In genomic region chr3:89025185-89025584, GRCh38 we compare ENCODE assay signal across 17 cellular contexts.
A peak's percentile ranks its signal among the peaks of the same experiment; 100 is the strongest.
DNase-seq lines count a peak whose midpoint lies in the region; ATAC-seq, FAIRE-seq and TF ChIP-seq lines count a peak whose summit lies in the region.
"Had no signal": no experiment of that assay in that cellular context is flagged by ENCODE, and none has a peak within 500 bp of the region (broad histone marks: within the 10 kb centered on the region; RNA-seq: fewer than 3 reads in every experiment).

No MANE protein-coding gene starts in this region.

- H3K27me3 Mint-ChIP-seq in neural crest cell (ENCODE audit: low read depth), result no peaks in the 10 kb centered on the region
- H3K27me3 Mint-ChIP-seq: CD4-positive, CD25-positive, alpha-beta regulatory T cell had no signal

- H3K4me1 ChIP-seq in upper lobe of left lung, result no peaks in the 10 kb centered on the region

- peak overlapping the region; percentile 83 for H3K27ac Mint-ChIP-seq in neural crest cell (ENCODE audit: unreplicated experiment)
- H3K27ac Mint-ChIP-seq: CD4-positive, CD25-positive, alpha-beta regulatory T cell; immature natural killer cell; natural killer cell; WTC11 had no signal

- no peaks in the 10 kb centered on the region for H3K36me3 Mint-ChIP-seq in neural crest cell (ENCODE audit: low read depth)
- H3K36me3 Mint-ChIP-seq: CD4-positive, CD25-positive, alpha-beta regulatory T cell; immature natural killer cell; WTC11 had no signal

- H3K4me3 Mint-ChIP-seq in neural crest cell, result peak overlapping the region; percentile 59
- H3K4me3 Mint-ChIP-seq: activated T-cell treated with anti-CD3 and anti-CD28 coated beads, Interleukin-2, amount 50 U/mL, for 4 hours; CD4-positive, CD25-positive, alpha-beta regulatory T cell; immature natural killer cell; natural killer cell; WTC11 had no signal

- no peak for TF ChIP-seq POLR2A in upper lobe of left lung (IDR thresholded peaks at IDR 0.05)

- H3K4me3 ChIP-seq in MG63 (peak overlapping the region; percentile 13; the same call in 1 of the 2 replicates), bronchial epithelial cell (ENCODE audit: low read depth, low read length) (no peak overlapping the region), upper lobe of left lung (no peak overlapping the region)

- no peak for TF ChIP-seq EP300 in upper lobe of left lung (IDR thresholded peaks at IDR 0.05)

- ATAC-seq in GM18909 (IDR thresholded peaks at IDR 0.05; ENCODE audit: poor library complexity, unreplicated experiment), result no peak
- no peak for ATAC-seq in HG03565 (IDR thresholded peaks at IDR 0.05; ENCODE audit: unreplicated experiment)
- no peak for ATAC-seq in upper lobe of left lung (ENCODE audit: low FRiP score in 2 of 2)
- ATAC-seq: activated T-cell treated with anti-CD3 and anti-CD28 coated beads, Interleukin-2, amount 50 U/mL, for 4 hours; esophagus mucosa; natural killer cell; WTC11 had no signal

- no peak for FAIRE-seq in bronchial epithelial cell (lab: Jason Lieb, UNC)

- peaks cover 45% of the 10 kb centered on the region for H3K4me1 Mint-ChIP-seq in neural crest cell
- H3K4me1 Mint-ChIP-seq: CD4-positive, CD25-positive, alpha-beta regulatory T cell; immature natural killer cell; natural killer cell; WTC11 had no signal

- TF ChIP-seq CTCF in bronchial epithelial cell (IDR thresholded peaks at IDR 0.05; ENCODE audit: insufficient read depth, low read length, severe bottlenecking) (no peak), neural crest cell (conservative IDR thresholded peaks at IDR 0.05) (no peak), upper lobe of left lung (IDR thresholded peaks at IDR 0.05) (no peak)

- peak; percentile 74 for DNase-seq in COLO829 (ENCODE audit: low spot score)
- no peak for DNase-seq in MG63
- peak; percentile 59 for DNase-seq in bronchial epithelial cell (ENCODE audit: low read depth)
- DNase-seq in neural crest cell (ENCODE audit: low read depth, low spot score), result no peak
- DNase-seq in NAMALWA (ENCODE audit: low spot score), result no peak
- no peak for DNase-seq in upper lobe of left lung
- DNase-seq: activated T-cell treated with anti-CD3 and anti-CD28 coated beads, Interleukin-2, amount 50 U/mL, for 4 hours; CD4-positive, CD25-positive, alpha-beta regulatory T cell; H7; immature natural killer cell; natural killer cell; NCI-H2171; stimulated activated CD8-positive, alpha-beta memory T cell treated with anti-CD3 and anti-CD28 coated beads, Interleukin-4, amount 100 ng/mL, for 48 hours had no signal

- H3K9me3 Mint-ChIP-seq in neural crest cell, result peaks cover 3% of the 10 kb centered on the region
- H3K9me3 Mint-ChIP-seq: WTC11 had no signal

- H3K9me3 ChIP-seq in MG63 (no peaks in the 10 kb centered on the region), upper lobe of left lung (no peaks in the 10 kb centered on the region)

- H3K36me3 ChIP-seq in MG63 (no peaks in the 10 kb centered on the region), bronchial epithelial cell (ENCODE audit: control insufficient read depth, insufficient read depth, low read length) (no peaks in the 10 kb centered on the region), upper lobe of left lung (no peaks in the 10 kb centered on the region)

- H3K27me3 ChIP-seq in MG63 (no peaks in the 10 kb centered on the region), bronchial epithelial cell (ENCODE audit: control insufficient read depth, insufficient read depth, low read length) (no peaks in the 10 kb centered on the region), upper lobe of left lung (no peaks in the 10 kb centered on the region)

- no peak overlapping the region for H3K27ac ChIP-seq in upper lobe of left lung

- WGBS in upper lobe of left lung, 2 donors, result 66 to 73% methylated on average over 4 of the region's 4 CpGs

Comparison
In these comparisons a context has a peak if more than half of its experiments do, and no peak if none do; other contexts are left out.
1. DNase-seq: peak in COLO829 (single experiment) and bronchial epithelial cell (single experiment); none in MG63 (single experiment), neural crest cell (single experiment), NAMALWA (single experiment) and upper lobe of left lung (0 of 2).